In genomic region chr14:69101331-69101826, GRCh38 we compare ENCODE assay signal across 8 cellular contexts. TPM values are rescaled to one million over a fixed set of nuclear protein-coding genes. Genes with fewer than 3 reads are reported as not detected.
DNase-seq lines count a peak whose midpoint lies in the region; ATAC-seq and TF ChIP-seq lines count a peak whose summit lies in the region.

No MANE protein-coding gene starts in this region.

- intact Hi-C loops in Calu3 (cut with micrococcal nuclease; ENCODE audit: unreplicated experiment) (no loop called here), IMR-90 (cut with micrococcal nuclease) (loop anchor here (1.0 kb wide), 1 partner anchor 122 kb away; the partner anchor contains the start of gene ACTN1), activated B cell treated with CpG ODN at 0.5 μM for 24 hours (cut with micrococcal nuclease) (no loop called here), heart left ventricle (cut with DNase I) (loop anchor here in 1 of 10 donors (5.0 kb wide), 1 partner anchor 189 kb away; no protein-coding TSS in a partner anchor), gastrocnemius medialis (cut with DNase I; ENCODE audit: low total_unique reads) (no loop called here)

- 0 out of 4 replicates have a peak overlapping the region, but pooled peaks of 1 of the 2 experiments have one; percentile 39 for H4K8ac ChIP-seq in IMR-90 (ENCODE audit: low read depth in 2 of 2, low read length in 2 of 2)

- H3K4me1 Mint-ChIP-seq in Calu3 (ENCODE audit: low read depth, unreplicated experiment) (peaks cover 18% of the 10 kb centered on the region), activated B cell treated with CpG ODN at 0.5 μM for 24 hours (no peaks in the 10 kb centered on the region)

- H3K23ac ChIP-seq in IMR-90 (ENCODE audit: low read depth, low read length) = no peak overlapping the region

- H3K9me3 ChIP-seq in IMR-90 (ENCODE audit: control insufficient read depth, insufficient read depth, low read length) (no peaks in the 10 kb centered on the region), heart left ventricle (no peaks in the 10 kb centered on the region), gastrocnemius medialis (no peaks in the 10 kb centered on the region)

- H3K9ac ChIP-seq in IMR-90 (ENCODE audit: low read depth, low read length) = no peak overlapping the region

- in situ Hi-C loops in IMR-90 (cut with MboI; ENCODE audit: low sequenced_read_pairs) (loop anchor here (10.0 to 25.0 kb wide), 2 partner anchors 237 to 1214 kb away; no protein-coding TSS in a partner anchor), gastrocnemius medialis (cut with MboI; ENCODE audit: low sequenced_read_pairs in 4 of 4) (loop anchor here in 1 of 4 donors (5.0 kb wide), 1 partner anchor 189 kb away; no protein-coding TSS in a partner anchor)

- dilution Hi-C loops in IMR-90 (cut with HindIII; ENCODE audit: low sequenced_read_pairs, unreplicated experiment) = no loop called here

- 0 out of 2 replicates have a peak overlapping the region, but pooled peaks have one; percentile 8 for H4K91ac ChIP-seq in IMR-90 (ENCODE audit: insufficient read depth, low read depth, low read length)

- no peak overlapping the region for H3K14ac ChIP-seq in IMR-90 (replicated peaks; ENCODE audit: low read depth, low read length)

- peaks cover 12 to 42% of the 10 kb centered on the region in 2 experiments for H3K79me1 ChIP-seq in IMR-90 (ENCODE audit: low read depth in 1 of 2, low read length in 2 of 2)

- H3K27ac ChIP-seq in IMR-90 (ENCODE audit: insufficient read depth, low read length) (no peak overlapping the region), heart left ventricle (peak overlapping the region in 2 of 12 donors; percentile 9 to 34), gastrocnemius medialis (no peak overlapping the region)

- no peak overlapping the region for H3K18ac ChIP-seq in IMR-90 (ENCODE audit: low read depth, low read length)

- TF ChIP-seq CTCF in Calu3 (IDR thresholded peaks at IDR 0.05; ENCODE audit: unreplicated experiment) (no peak), IMR-90 (conservative IDR thresholded peaks at IDR 0.05; ENCODE audit: low read depth, low read length) (peak; percentile 82), activated B cell treated with CpG ODN at 0.5 μM for 24 hours (IDR thresholded peaks at IDR 0.05) (no peak), heart left ventricle (IDR thresholded peaks at IDR 0.05) (peak; percentile 30 to 69 (median 56)), gastrocnemius medialis (IDR thresholded peaks at IDR 0.05 in 4 of 5, conservative IDR thresholded peaks at IDR 0.05 in 1 of 5) (peak in 3 of 5 experiments; percentile 38 to 48 (median 45))

- DNase-seq in Calu3 (peak; percentile 48), IMR-90 (peak; percentile 91), activated B cell treated with CpG ODN at 0.5 μM for 24 hours (no peak), heart left ventricle (peak in 1 of 5 donors; percentile 27), gastrocnemius medialis (no peak)

- peaks cover 7% of the 10 kb centered on the region; the same call in 1 of the 2 replicates for H4K20me1 ChIP-seq in IMR-90 (ENCODE audit: insufficient read depth, low read length)

- H3K27me3 ChIP-seq in IMR-90 (ENCODE audit: control insufficient read depth, insufficient read depth, low read length) (no peaks in the 10 kb centered on the region), heart left ventricle (no peaks in the 10 kb centered on the region), gastrocnemius medialis (no peaks in the 10 kb centered on the region)

- BruUV-seq in Calu3 (replicated peaks; lab: Mats Ljungman, UMichigan) = no TSS peak
- BruUV-seq in IMR-90 (replicated peaks; lab: Mats Ljungman, UMichigan) = no TSS peak

- peak overlapping the region; percentile 64 for H2BK5ac ChIP-seq in IMR-90 (ENCODE audit: low read depth, low read length, poor library complexity, severe bottlenecking)

- H3K4ac ChIP-seq in IMR-90 (ENCODE audit: low read depth, low read length) = no peak overlapping the region; the same call in 1 of the 2 replicates

- no peak for TF ChIP-seq POLR2A in IMR-90 (IDR thresholded peaks at IDR 0.05; ENCODE audit: low read depth, low read length)
- no peak for TF ChIP-seq POLR2A in heart left ventricle (IDR thresholded peaks at IDR 0.05)
- TF ChIP-seq POLR2A in gastrocnemius medialis (IDR thresholded peaks at IDR 0.05) = no peak

- peaks cover 9% of the 10 kb centered on the region for H3K9me1 ChIP-seq in IMR-90 (ENCODE audit: insufficient read depth, low read length)

- WGBS in IMR-90 (ENCODE audit: extremely low coverage in 2 of 2, insufficient read length in 1 of 2), 2 experiments = no CpG with 5 or more reads among the region's 4 CpGs
- WGBS in heart left ventricle, 4 donors = 36 to 56% (median 44%) methylated on average over 4 of the region's 4 CpGs

- H3K4me3 ChIP-seq in IMR-90 (ENCODE audit: insufficient read depth, low read depth, low read length) = no peak overlapping the region
- H3K4me3 ChIP-seq in heart left ventricle = no peak overlapping the region
- no peak overlapping the region for H3K4me3 ChIP-seq in gastrocnemius medialis

- peaks cover 2% of the 10 kb centered on the region for H3K36me3 ChIP-seq in IMR-90 (ENCODE audit: control insufficient read depth, insufficient read depth, low read length)
- H3K36me3 ChIP-seq in heart left ventricle = peaks cover 0 to 54% (median 35%) of the 10 kb centered on the region in 9 donors
- H3K36me3 ChIP-seq in gastrocnemius medialis = peaks cover 0 to 7% of the 10 kb centered on the region in 2 donors

- POLR2A ChIA-PET in IMR-90 (lab: Charles Lee; ENCODE audit: unreplicated experiment) (no interaction called here), activated B cell treated with CpG ODN at 0.5 μM for 24 hours (lab: Charles Lee) (no interaction called here)

- H2AK9ac ChIP-seq in IMR-90 (replicated peaks; ENCODE audit: low read depth, low read length, poor library complexity) = no peak overlapping the region

- H3K4me1 ChIP-seq in IMR-90 (ENCODE audit: control insufficient read depth, insufficient read depth, low read length) (peaks cover 9% of the 10 kb centered on the region), heart left ventricle (peaks cover 0 to 10% (median 2%) of the 10 kb centered on the region in 12 donors), gastrocnemius medialis (no peaks in the 10 kb centered on the region)

- H3K27me3 Mint-ChIP-seq in Calu3 (ENCODE audit: unreplicated experiment) = no peaks in the 10 kb centered on the region
- no peaks in the 10 kb centered on the region for H3K27me3 Mint-ChIP-seq in activated B cell treated with CpG ODN at 0.5 μM for 24 hours

- H3K9me3 Mint-ChIP-seq in Calu3 (ENCODE audit: low read depth, unreplicated experiment) (no peaks in the 10 kb centered on the region), activated B cell treated with CpG ODN at 0.5 μM for 24 hours (no peaks in the 10 kb centered on the region)

- H3K36me3 Mint-ChIP-seq in Calu3 (ENCODE audit: insufficient read depth, unreplicated experiment) (no peaks in the 10 kb centered on the region), activated B cell treated with CpG ODN at 0.5 μM for 24 hours (ENCODE audit: low read depth) (peaks cover 47% of the 10 kb centered on the region)

- no peak overlapping the region for H4K5ac ChIP-seq in IMR-90 (ENCODE audit: low read depth, low read length)

- no peak overlapping the region; the same call in 1 of the 2 replicates for H3K4me2 ChIP-seq in IMR-90 (ENCODE audit: low read depth, low read length)

- no peak overlapping the region for H2AFZ ChIP-seq in IMR-90 (replicated peaks; ENCODE audit: low read length, poor library complexity)

- peak; percentile 81 for TF ChIP-seq RAD21 in IMR-90 (IDR thresholded peaks at IDR 0.05; ENCODE audit: low read length)

- CTCF ChIA-PET in Calu3 (lab: Charles Lee) (interaction anchor here (0.6 to 1.8 kb wide), 6 partner anchors 22 to 238 kb away, joined by 3 to 9 read pairs (median 4); no protein-coding TSS in a partner anchor), IMR-90 (lab: Yijun Ruan, JAX) (interaction anchor here (0.6 to 1.2 kb wide), 8 partner anchors 12 to 190 kb away, joined by 3 to 4 read pairs (median 3); no protein-coding TSS in a partner anchor), activated B cell treated with CpG ODN at 0.5 μM for 24 hours (lab: Charles Lee) (interaction anchor here (1.0 kb wide), 1 partner anchor 1157 kb away, joined by 3 read pairs; no protein-coding TSS in a partner anchor)

- H3K4me3 Mint-ChIP-seq in Calu3 (ENCODE audit: low read depth, unreplicated experiment) (no peak overlapping the region), activated B cell treated with CpG ODN at 0.5 μM for 24 hours (no peak overlapping the region)

- H3K27ac Mint-ChIP-seq in Calu3 (ENCODE audit: unreplicated experiment) (peak overlapping the region; percentile 59), activated B cell treated with CpG ODN at 0.5 μM for 24 hours (no peak overlapping the region)

- ATAC-seq in IMR-90 (ENCODE audit: low read depth) (peak; percentile 86), activated B cell treated with CpG ODN at 0.5 μM for 24 hours (ENCODE audit: low read depth) (peak; percentile 37), heart left ventricle (peak in 3 of 4 donors; percentile 87 to 91 (median 90)), gastrocnemius medialis (peak; percentile 78 to 82), HG02852 (IDR thresholded peaks at IDR 0.05; ENCODE audit: unreplicated experiment) (no peak), HG02759 (IDR thresholded peaks at IDR 0.05; ENCODE audit: unreplicated experiment) (no peak), HG02678 (IDR thresholded peaks at IDR 0.05; ENCODE audit: unreplicated experiment) (no peak)

- H2BK20ac ChIP-seq in IMR-90 (ENCODE audit: low read depth, low read length) = no peak overlapping the region

- no peak overlapping the region for H2AK5ac ChIP-seq in IMR-90 (ENCODE audit: low read depth, low read length)

- H2BK15ac ChIP-seq in IMR-90 (ENCODE audit: low read depth, low read length) = no peak overlapping the region

- peak overlapping the region; percentile 11; the same call in 1 of the 2 replicates for H2BK120ac ChIP-seq in IMR-90 (ENCODE audit: low read depth, low read length)

- H3K56ac ChIP-seq in IMR-90 (ENCODE audit: extremely low read depth, insufficient read depth, low read length) = no peak overlapping the region

TF ChIP-seq in IMR-90, 13 proteins besides CTCF, POLR2A, EP300 and RAD21 (continues in another document):
- TF ChIP-seq CEBPB (IDR thresholded peaks at IDR 0.05; ENCODE audit: low read depth, low read length) (peak; percentile 91), BHLHE40 (IDR thresholded peaks at IDR 0.05; ENCODE audit: low read depth, low read length) (no peak), MAFK (IDR thresholded peaks at IDR 0.05; ENCODE audit: low read depth, low read length) (no peak), NFE2L2 (IDR thresholded peaks at IDR 0.05; ENCODE audit: low read depth, low read length) (no peak), SMC3 (IDR thresholded peaks at IDR 0.05; ENCODE audit: low read depth, low read length) (peak; percentile 88)

RNA-seq across cellular contexts. Expression of gene DCAF5, which starts 51.5 kb away (rescaled TPM):
- 23.5 and 31.5 TPM in 2 replicates for total RNA-seq in Calu3 (2022)
- total RNA-seq in IMR-90 (2012; rRNA removed) = 12.2 and 17.6 TPM in 2 replicates
- 29.9 and 30.4 TPM in 2 replicates for polyA plus RNA-seq in IMR-90 (2012; rRNA removed)
- polyA plus RNA-seq in IMR-90 (2012; cell fraction: cytosol; rRNA removed) = 21.1 and 22.7 TPM in 2 replicates
- 90.6 and 91.2 TPM in 2 replicates for polyA plus RNA-seq in IMR-90 (2012; cell fraction: nucleus; rRNA removed; ENCODE audit: low replicate concordance)
- total RNA-seq in activated B cell treated with CpG ODN at 0.5 μM for 24 hours = 44.4 and 50.8 TPM in 2 replicates
- total RNA-seq in heart left ventricle = 10 to 100 TPM; 44.8 to 71.7 (median 58.8) TPM
- polyA plus RNA-seq in heart left ventricle = 10 to 100 TPM; 16.8 to 38.9 TPM
- total RNA-seq in gastrocnemius medialis = 10 to 100 TPM; 45.9 to 96.6 (median 66.8) TPM

Comparison
In these comparisons a context has a peak if more than half of its experiments do, and no peak if none do; other contexts are left out.
1. DNase-seq: peak in Calu3 (single experiment) and IMR-90 (single experiment); none in activated B cell treated with CpG ODN at 0.5 μM for 24 hours (single experiment) and gastrocnemius medialis (0 of 2).
2. CTCF ChIP-seq: peak in IMR-90 (single experiment), heart left ventricle (12 of 12) and gastrocnemius medialis (3 of 5); none in Calu3 (single experiment) and activated B cell treated with CpG ODN at 0.5 μM for 24 hours (single experiment).
3. ATAC-seq: peak in IMR-90 (single experiment), activated B cell treated with CpG ODN at 0.5 μM for 24 hours (single experiment), heart left ventricle (3 of 4) and gastrocnemius medialis (2 of 2); none in HG02852 (single experiment), HG02759 (single experiment) and HG02678 (single experiment).